In genomic region chr16:3152273-3153076, GRCh38 we compare ENCODE assay signal across 8 cellular contexts. TPM values are rescaled to one million over a fixed set of nuclear protein-coding genes. Genes with fewer than 3 reads are reported as not detected.
A peak's percentile ranks its signal among the peaks of the same experiment; 100 is the strongest.
DNase-seq lines count a peak whose midpoint lies in the region; ATAC-seq and TF ChIP-seq lines count a peak whose summit lies in the region.

No MANE protein-coding gene starts in this region.

- no peak for TF ChIP-seq POLR2A in adrenal gland (IDR thresholded peaks at IDR 0.05)
- peak in 1 of 4 donors; percentile 18 for TF ChIP-seq POLR2A in upper lobe of left lung (IDR thresholded peaks at IDR 0.05)

- POLR2A ChIA-PET in GM10248 (lab: Yijun Ruan, JAX), result no interaction called here

- H3K9me3 ChIP-seq in SU-DHL-6 (ENCODE audit: insufficient read depth, low read length) (no peaks in the 10 kb centered on the region), adrenal gland (replicated peaks in 1 of 3) (no peaks in the 10 kb centered on the region), heart right ventricle (peaks cover 0 to 11% (median 0%) of the 10 kb centered on the region in 11 donors), upper lobe of left lung (no peaks in the 10 kb centered on the region)

- peak; percentile 59 for DNase-seq in GM10248 (ENCODE audit: extremely low spot score)
- peak; percentile 40 for DNase-seq in NCI-H128 (lab: John Stamatoyannopoulos, UW; ENCODE audit: unreplicated experiment)
- peak; percentile 85 to 97 (median 87) for DNase-seq in adrenal gland
- DNase-seq in heart right ventricle, result peak; percentile 83 to 90
- peak; percentile 93 for DNase-seq in posterior vena cava (ENCODE audit: low spot score)
- peak; percentile 36 to 90 for DNase-seq in upper lobe of left lung

- intact Hi-C loops in adrenal gland (cut with DNase I) (no loop called here), heart right ventricle (cut with DNase I) (loop anchor here in 3 of 10 donors (10.0 kb wide), 3 partner anchors 112 to 352 kb away; partner anchors contain the start of gene CLUAP1 (in 1 of the 3)), posterior vena cava (cut with DNase I) (no loop called here)

- peaks cover 0 to 26% of the 10 kb centered on the region in 2 donors for H3K4me1 ChIP-seq in adrenal gland (replicated peaks in 1 of 2)
- peaks cover 2 to 42% (median 27%) of the 10 kb centered on the region in 9 donors for H3K4me1 ChIP-seq in heart right ventricle
- H3K4me1 ChIP-seq in upper lobe of left lung, result peaks cover 21 to 42% (median 32%) of the 10 kb centered on the region in 4 donors

- H3K36me3 ChIP-seq in SU-DHL-6 (ENCODE audit: low read length), result no peaks in the 10 kb centered on the region
- no peaks in the 10 kb centered on the region for H3K36me3 ChIP-seq in adrenal gland (replicated peaks in 1 of 2)
- no peaks in the 10 kb centered on the region for H3K36me3 ChIP-seq in heart right ventricle
- H3K36me3 ChIP-seq in upper lobe of left lung, result no peaks in the 10 kb centered on the region

- no peak for TF ChIP-seq EP300 in upper lobe of left lung (IDR thresholded peaks at IDR 0.05)

- H4K20me1 ChIP-seq in SU-DHL-6 (ENCODE audit: low read depth, low read length), result no peaks in the 10 kb centered on the region

- H2AFZ ChIP-seq in SU-DHL-6 (ENCODE audit: low read depth, low read length, severe bottlenecking), result no peak overlapping the region

- H3K4me3 ChIP-seq in SU-DHL-6 (ENCODE audit: insufficient read depth, low read length, poor library complexity, severe bottlenecking) (no peak overlapping the region), adrenal gland (peak overlapping the region in 1 of 4 donors; percentile 30), heart right ventricle (peak overlapping the region in 9 of 10 donors; percentile 31 to 78 (median 72)), upper lobe of left lung (peak overlapping the region in 3 of 4 donors; percentile 40 to 72 (median 48))

- CTCF ChIA-PET in GM10248 (lab: Yijun Ruan, JAX), result interaction anchor here (0.7 to 11.2 kb wide), 7 partner anchors 8 to 47 kb away, joined by 3 to 189 read pairs (median 3); partner anchors contain the start of gene ZNF213

- H3K27ac ChIP-seq in SU-DHL-6 (ENCODE audit: low read depth, low read length), result no peak overlapping the region
- H3K27ac ChIP-seq in adrenal gland, result peak overlapping the region in 2 of 5 donors; percentile 74 to 75
- H3K27ac ChIP-seq in heart right ventricle, result peak overlapping the region in 7 of 10 donors; percentile 0 to 68 (median 31)
- peak overlapping the region; percentile 2 to 68 (median 42) for H3K27ac ChIP-seq in upper lobe of left lung

- H3K79me2 ChIP-seq in SU-DHL-6 (ENCODE audit: insufficient read depth, low read length), result no peaks in the 10 kb centered on the region

- peaks cover 12% of the 10 kb centered on the region; the same call in 1 of the 2 replicates for H3F3A ChIP-seq in SU-DHL-6 (ENCODE audit: insufficient read depth)

- WGBS in adrenal gland, 4 donors, result 1 to 2% (median 2%) methylated on average over 43 to 46 of the region's 46 CpGs
- WGBS in heart right ventricle, 2 donors, result 1% methylated on average over 46 of the region's 46 CpGs
- 2 to 3% methylated on average over 30 to 46 of the region's 46 CpGs for WGBS in upper lobe of left lung, 2 donors

- TF ChIP-seq CTCF in GM10248 (IDR thresholded peaks at IDR 0.05; ENCODE audit: control extremely low read depth, extremely low read depth, low read depth, missing control alignments), result peak; percentile 59
- TF ChIP-seq CTCF in SU-DHL-6 (IDR thresholded peaks at IDR 0.05; ENCODE audit: insufficient read depth, low read length, poor library complexity, severe bottlenecking), result peak; percentile 17
- peak in 5 of 6 experiments; percentile 14 to 33 (median 15) for TF ChIP-seq CTCF in adrenal gland (IDR thresholded peaks at IDR 0.05)
- TF ChIP-seq CTCF in heart right ventricle (IDR thresholded peaks at IDR 0.05), result peak in 7 of 9 donors; percentile 24 to 62 (median 48)
- TF ChIP-seq CTCF in upper lobe of left lung (IDR thresholded peaks at IDR 0.05), result peak in 3 of 6 experiments; percentile 23 to 41 (median 23)

- peak overlapping the region; percentile 36 for H3K4me2 ChIP-seq in SU-DHL-6 (ENCODE audit: low read depth, low read length, poor library complexity, severe bottlenecking)

- no peaks in the 10 kb centered on the region for H3K27me3 ChIP-seq in SU-DHL-6 (ENCODE audit: low read length)
- no peaks in the 10 kb centered on the region for H3K27me3 ChIP-seq in adrenal gland
- peaks cover 0 to 14% (median 0%) of the 10 kb centered on the region in 7 donors for H3K27me3 ChIP-seq in heart right ventricle
- H3K27me3 ChIP-seq in upper lobe of left lung, result no peaks in the 10 kb centered on the region

- no peak overlapping the region for H3K9ac ChIP-seq in SU-DHL-6 (ENCODE audit: low read length)

- H3K9me2 ChIP-seq in SU-DHL-6 (replicated peaks; ENCODE audit: insufficient read depth, low read length), result no peaks in the 10 kb centered on the region

- peak; percentile 14 to 56 (median 49) for ATAC-seq in heart right ventricle
- peak; percentile 46 to 56 for ATAC-seq in upper lobe of left lung (ENCODE audit: low FRiP score in 2 of 2)
- ATAC-seq in GM18511 (IDR thresholded peaks at IDR 0.05; ENCODE audit: unreplicated experiment), result no peak

RNA-seq across cellular contexts. Expression of gene ZNF213, which starts 17.6 kb away (rescaled TPM):
- 10 to 100 TPM in 7 of 8 donors, 1 to 10 TPM in 1; 9.5 to 19.3 (median 14.0) TPM for total RNA-seq in adrenal gland
- 10 to 100 TPM in 2 of 3 donors, 1 to 10 TPM in 1; 4.2 to 19.5 (median 10.4) TPM for polyA plus RNA-seq in adrenal gland
- total RNA-seq in heart right ventricle, result 1 to 10 TPM; 5.9 to 9.2 (median 7.7) TPM
- 10 to 100 TPM in 1 of 2 donors, 1 to 10 TPM in 1; 6.9 to 10.1 TPM for polyA plus RNA-seq in heart right ventricle
- 10 to 100 TPM in 1 of 2 donors, 1 to 10 TPM in 1; 8.3 to 10.2 TPM for total RNA-seq in posterior vena cava
- 10 to 100 TPM in 4 of 6 donors, 1 to 10 TPM in 2; 4.2 to 20.3 (median 11.6) TPM for total RNA-seq in upper lobe of left lung

RNA-seq across cellular contexts. Expression of gene OR1F1, which starts 35.5 kb away (rescaled TPM):
- total RNA-seq in adrenal gland, result not detected
- polyA plus RNA-seq in adrenal gland, result not detected
- not detected for total RNA-seq in heart right ventricle
- polyA plus RNA-seq in heart right ventricle, result not detected
- total RNA-seq in posterior vena cava, result not detected
- not detected for total RNA-seq in upper lobe of left lung

RNA-seq across cellular contexts. Expression of gene ZNF205, which starts 40.1 kb away (rescaled TPM):
- total RNA-seq in adrenal gland (10 to 100 TPM; 10.1 to 25.5 (median 15.2) TPM), heart right ventricle (1 to 10 TPM; 5.8 to 9.0 (median 7.6) TPM), posterior vena cava (1 to 10 TPM; 7.6 to 8.3 TPM), upper lobe of left lung (10 to 100 TPM; 13.8 to 25.2 (median 16.8) TPM)
- polyA plus RNA-seq in adrenal gland (10 to 100 TPM in 2 of 3 donors, 1 to 10 TPM in 1; 3.8 to 86.1 (median 33.9) TPM), heart right ventricle (10 to 100 TPM; 13.8 to 26.9 TPM)

RNA-seq across cellular contexts. Expression of gene ZSCAN10, which starts 53.4 kb away (rescaled TPM):
- total RNA-seq in adrenal gland (under 1 TPM in 2 of 8 donors, not detected in 6; 0.15 to 0.50 TPM), heart right ventricle (not detected), posterior vena cava (not detected), upper lobe of left lung (1 to 10 TPM in 1 of 6 donors, under 1 TPM in 3, not detected in 2; 0.17 to 1.0 (median 0.28) TPM)
- polyA plus RNA-seq in adrenal gland (under 1 TPM in 1 of 3 donors, not detected in 2; 0.13 TPM), heart right ventricle (under 1 TPM; 0.01 to 0.07 TPM)

Comparison
In these comparisons a context has a peak if more than half of its experiments do, and no peak if none do; other contexts are left out.
1. DNase-seq: peak in every context shown above with its lines; median percentile 93 in posterior vena cava; 87 in adrenal gland; 86 in heart right ventricle; 63 in upper lobe of left lung; 59 in GM10248; 40 in NCI-H128.